In the genomic region with DNA sequence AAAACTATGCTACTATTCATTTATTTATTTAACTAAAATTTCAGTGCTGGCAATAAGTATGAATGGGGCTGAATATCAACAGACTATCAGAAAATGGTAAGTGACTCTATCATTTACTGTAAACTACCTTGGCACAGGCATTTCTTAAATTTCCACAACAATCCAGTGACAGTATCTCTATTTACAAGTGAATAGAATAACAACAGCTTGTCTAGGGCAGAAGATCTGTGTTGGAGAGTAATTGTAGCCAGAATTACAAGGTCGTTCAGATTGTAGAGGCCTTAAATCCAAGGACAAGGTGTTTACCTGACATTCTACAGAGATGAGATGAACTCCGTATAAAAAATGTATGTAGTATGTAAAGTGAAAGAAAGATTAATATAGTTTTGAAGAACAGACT, we compare ENCODE assay signal across 1 cellular context.
TF ChIP-seq lines count a peak whose summit lies in the region.

No MANE protein-coding gene starts in this region.

TF ChIP-seq in H1, 55 proteins besides CTCF, POLR2A, EP300 and RAD21:
- peak; percentile 33 for TF ChIP-seq CHD7 (IDR thresholded peaks at IDR 0.05; ENCODE audit: insufficient replicate concordance, low read length)
- no peak for TF ChIP-seq KDM5A (IDR thresholded peaks at IDR 0.05; ENCODE audit: low read length)
